ENCODE assay signal across 8 cellular contexts in the genomic region with DNA sequence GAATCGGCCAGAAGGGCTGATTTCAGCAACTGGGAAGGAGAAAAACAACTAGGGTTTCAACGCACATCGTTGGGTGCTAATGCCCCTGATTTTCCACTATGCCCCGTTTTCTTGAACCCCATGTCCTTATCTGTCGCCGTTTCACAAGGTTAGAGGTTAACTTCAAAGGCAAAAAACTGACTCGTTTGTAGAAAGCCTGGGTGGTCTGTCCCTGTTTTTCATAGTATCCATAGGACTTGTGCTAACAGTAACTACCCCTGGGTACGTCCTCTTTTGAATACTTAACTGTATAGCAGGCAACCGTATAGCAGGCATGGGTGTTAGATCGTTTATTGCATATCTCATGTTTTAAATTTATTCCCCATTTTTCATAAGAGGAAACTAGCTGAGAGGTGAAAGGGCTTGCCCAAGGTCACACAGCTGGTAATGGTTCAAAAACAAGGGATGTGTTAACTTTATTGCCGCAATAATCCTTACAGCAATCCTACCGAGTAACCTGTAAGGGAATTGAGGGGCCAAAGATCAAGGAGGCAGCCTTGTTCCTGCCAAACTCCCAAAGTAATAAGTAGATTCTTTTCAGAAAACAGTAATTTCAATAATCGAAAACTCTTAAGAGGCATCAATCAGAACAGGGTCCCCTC. TPM values are rescaled to one million over a fixed set of nuclear protein-coding genes. Genes with fewer than 3 reads are reported as not detected.
A peak's percentile ranks its signal among the peaks of the same experiment; 100 is the strongest.
DNase-seq lines count a peak whose midpoint lies in the region; ATAC-seq and TF ChIP-seq lines count a peak whose summit lies in the region.

No MANE protein-coding gene starts in this region.

- H3K27me3 ChIP-seq in AG04450 (ENCODE audit: control insufficient read depth, insufficient read depth, low read length) (peaks cover 18% of the 10 kb centered on the region), HUES6 (ENCODE audit: control insufficient read depth, insufficient read depth, low read length) (peaks cover 69% of the 10 kb centered on the region), brain microvascular endothelial cell (replicated peaks) (peaks cover 14% of the 10 kb centered on the region), mononuclear cell (ENCODE audit: insufficient read depth, low read length) (no peaks in the 10 kb centered on the region)

- CTCF ChIA-PET in AG04450 (lab: Charles Lee): no interaction called here

- ATAC-seq in GM21390 (IDR thresholded peaks at IDR 0.05; ENCODE audit: unreplicated experiment): no peak
- ATAC-seq in GM21786 (IDR thresholded peaks at IDR 0.05; ENCODE audit: unreplicated experiment): no peak

- H3K36me3 ChIP-seq in HUES6 (ENCODE audit: control insufficient read depth, insufficient read depth, low read length) (no peaks in the 10 kb centered on the region), brain microvascular endothelial cell (replicated peaks) (no peaks in the 10 kb centered on the region)

- peak overlapping the region; percentile 63 for H3K9ac ChIP-seq in HUES6 (ENCODE audit: low read length)

- H3K27ac ChIP-seq in AG04450 (ENCODE audit: low read depth, low read length): no peak overlapping the region
- H3K27ac ChIP-seq in HUES6 (ENCODE audit: low read depth, low read length): no peak overlapping the region
- H3K27ac ChIP-seq in brain microvascular endothelial cell: no peak overlapping the region

- H3K4me3 ChIP-seq in AG04450 (ENCODE audit: low read depth, low read length): peak overlapping the region; percentile 53; the same call in 1 of the 2 replicates
- peak overlapping the region; percentile 64 for H3K4me3 ChIP-seq in HUES6 (ENCODE audit: low read depth, low read length)
- peak overlapping the region; percentile 50 for H3K4me3 ChIP-seq in brain microvascular endothelial cell (ENCODE audit: low read depth, low read length)
- H3K4me3 ChIP-seq in mononuclear cell (ENCODE audit: low read length): peak overlapping the region; percentile 77

- H3K9me3 ChIP-seq in AG04450 (ENCODE audit: control insufficient read depth, insufficient read depth, low read length): no peaks in the 10 kb centered on the region
- no peaks in the 10 kb centered on the region; the same call in 1 of the 2 replicates for H3K9me3 ChIP-seq in HUES6 (ENCODE audit: control insufficient read depth, insufficient read depth, low read depth, low read length)
- H3K9me3 ChIP-seq in mononuclear cell (ENCODE audit: low read depth, low read length): no peaks in the 10 kb centered on the region

- DNase-seq in AG04450 (ENCODE audit: low read depth, low spot score): no peak
- no peak for DNase-seq in brain microvascular endothelial cell
- DNase-seq in KG1 (lab: John Stamatoyannopoulos, UW): no peak
- DNase-seq in cerebellar cortex (ENCODE audit: low spot score): no peak

- H3K4me1 ChIP-seq in HUES6 (ENCODE audit: control insufficient read depth, insufficient read depth, low read length): peaks cover 7% of the 10 kb centered on the region
- H3K4me1 ChIP-seq in mononuclear cell (ENCODE audit: insufficient read depth, low read length): peaks cover 68% of the 10 kb centered on the region

- POLR2A ChIA-PET in AG04450 (lab: Yijun Ruan, JAX): no interaction called here

- TF ChIP-seq CTCF in AG04450 (IDR thresholded peaks at IDR 0.05; ENCODE audit: low read depth, low read length) (no peak), brain microvascular endothelial cell (IDR thresholded peaks at IDR 0.05; ENCODE audit: low read depth, low read length, missing control alignments) (no peak)

- in situ Hi-C loops in brain microvascular endothelial cell (cut with HindIII; ENCODE audit: low pct_ligation_motif_present, low sequenced_read_pairs): no loop called here

RNA-seq across cellular contexts. Expression of gene MGAT4A, which starts 0.9 kb away (rescaled TPM):
- 0.04 TPM in 1 of 2 replicates, not detected in the other for polyA plus RNA-seq in AG04450 (2011; rRNA removed)
- 0.04 and 0.05 TPM in 2 replicates for polyA minus RNA-seq in AG04450 (2011; rRNA and poly(A)+ RNA removed)
- 207 TPM for total RNA-seq in mononuclear cell
